8 cellular contexts compared by ENCODE assay signal in genomic region chr4:168153596-168154440, GRCh38.
DNase-seq lines count a peak whose midpoint lies in the region; ATAC-seq and TF ChIP-seq lines count a peak whose summit lies in the region.

No MANE protein-coding gene starts in this region.

- no peak for ATAC-seq in gastroesophageal sphincter
- peak; percentile 92 for ATAC-seq in upper lobe of right lung

- H3K79me2 ChIP-seq in GM23248 (ENCODE audit: insufficient read depth), result no peaks in the 10 kb centered on the region

- no peaks in the 10 kb centered on the region for H4K20me1 ChIP-seq in GM23248 (ENCODE audit: insufficient read depth)

- DNase-seq in EH (ENCODE audit: low read depth) (peak; percentile 71), GM23248 (peak; percentile 80), LoVo (ENCODE audit: low spot score) (peak; percentile 76), SJSA1 (ENCODE audit: low read depth in 1 of 2, low spot score in 2 of 2) (peak; percentile 57 to 70), pons (ENCODE audit: low spot score) (peak; percentile 65), upper lobe of right lung (peak; percentile 86)
- DNase-seq in activated naive CD4-positive, alpha-beta T cell treated with Interleukin-2 at 50 U/mL for 16 hours, result peak; percentile 61

- in situ Hi-C loops in GM23248 (cut with MboI), result no loop called here

- no peaks in the 10 kb centered on the region for H3K9me3 ChIP-seq in GM23248 (ENCODE audit: low read depth)
- no peaks in the 10 kb centered on the region for H3K9me3 ChIP-seq in SJSA1 (replicated peaks)
- H3K9me3 ChIP-seq in gastroesophageal sphincter, result peaks cover 0 to 2% (median 0%) of the 10 kb centered on the region in 3 donors
- no peaks in the 10 kb centered on the region for H3K9me3 ChIP-seq in upper lobe of right lung

- H2AFZ ChIP-seq in GM23248, result peak overlapping the region; percentile 73

- H3K9ac ChIP-seq in GM23248, result peak overlapping the region; percentile 50

- H3K36me3 ChIP-seq in GM23248 (ENCODE audit: low read depth), result no peaks in the 10 kb centered on the region
- H3K36me3 ChIP-seq in SJSA1, result no peaks in the 10 kb centered on the region
- no peaks in the 10 kb centered on the region for H3K36me3 ChIP-seq in gastroesophageal sphincter
- no peaks in the 10 kb centered on the region for H3K36me3 ChIP-seq in upper lobe of right lung

- TF ChIP-seq EP300 in gastroesophageal sphincter (IDR thresholded peaks at IDR 0.05), result no peak

- 0 out of 2 replicates have a peak, but pooled peaks cover 7% of the 10 kb centered on the region for H3F3A ChIP-seq in GM23248 (ENCODE audit: insufficient read depth)

- peak in 3 of 4 experiments; percentile 7 to 64 (median 16) for TF ChIP-seq CTCF in gastroesophageal sphincter (IDR thresholded peaks at IDR 0.05)
- TF ChIP-seq CTCF in upper lobe of right lung (IDR thresholded peaks at IDR 0.05), result peak; percentile 71

- H3K4me2 ChIP-seq in GM23248 (ENCODE audit: unreplicated experiment), result peak overlapping the region; percentile 70

- no peak for TF ChIP-seq POLR2A in gastroesophageal sphincter (IDR thresholded peaks at IDR 0.05)

- peak overlapping the region; percentile 64 for H3K4me3 ChIP-seq in GM23248
- no peak overlapping the region for H3K4me3 ChIP-seq in SJSA1
- H3K4me3 ChIP-seq in gastroesophageal sphincter, result peak overlapping the region in 1 of 2 donors; percentile 20
- peak overlapping the region; percentile 29 for H3K4me3 ChIP-seq in upper lobe of right lung

- H3K27me3 ChIP-seq in GM23248 (replicated peaks; ENCODE audit: insufficient read depth), result no peaks in the 10 kb centered on the region
- no peaks in the 10 kb centered on the region for H3K27me3 ChIP-seq in SJSA1 (replicated peaks)
- H3K27me3 ChIP-seq in gastroesophageal sphincter, result no peaks in the 10 kb centered on the region
- H3K27me3 ChIP-seq in upper lobe of right lung, result no peaks in the 10 kb centered on the region

- H3K9me2 ChIP-seq in GM23248 (ENCODE audit: insufficient read depth), result no peaks in the 10 kb centered on the region

- intact Hi-C loops in upper lobe of right lung (cut with DNase I), result no loop called here

- H3K27ac ChIP-seq in GM23248 (no peak overlapping the region), SJSA1 (no peak overlapping the region), gastroesophageal sphincter (no peak overlapping the region), upper lobe of right lung (no peak overlapping the region)

- WGBS in GM23248 (ENCODE audit: low coverage in 1 of 2, low lambda C conversion rate in 2 of 2, missing lambda C conversion rate in 2 of 2), 2 experiments, result 1 to 4% methylated on average over 10 of the region's 10 CpGs
- WGBS in gastroesophageal sphincter (ENCODE audit: low coverage in 1 of 2), 2 donors, result 3 to 4% methylated on average over 10 of the region's 10 CpGs

- H3K4me1 ChIP-seq in GM23248 (ENCODE audit: insufficient read depth), result 0 out of 2 replicates have a peak, but pooled peaks cover 4% of the 10 kb centered on the region
- H3K4me1 ChIP-seq in SJSA1 (replicated peaks), result no peaks in the 10 kb centered on the region
- no peaks in the 10 kb centered on the region for H3K4me1 ChIP-seq in gastroesophageal sphincter
- no peaks in the 10 kb centered on the region for H3K4me1 ChIP-seq in upper lobe of right lung
